1 cellular context compared by ENCODE assay signal in the genomic region with DNA sequence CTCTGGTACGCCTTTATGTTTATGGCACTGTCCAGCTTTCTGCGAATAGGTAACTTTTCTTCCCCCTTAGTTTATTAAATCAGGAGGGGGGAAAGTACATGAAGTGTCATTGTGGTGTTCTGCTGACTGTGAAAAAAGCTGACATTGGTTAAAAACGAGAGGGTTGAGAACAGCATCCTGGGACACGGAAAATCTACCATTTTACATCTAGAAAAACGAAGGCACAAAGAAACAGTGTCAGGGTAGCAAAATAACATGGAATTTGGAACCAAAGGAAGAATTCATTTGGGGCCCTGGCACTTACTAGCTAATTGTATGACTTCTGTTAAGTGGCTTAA.
TF ChIP-seq lines count a peak whose summit lies in the region.

No MANE protein-coding gene starts in this region.

TF ChIP-seq in endothelial cell of umbilical vein, 7 proteins besides CTCF, POLR2A, EP300 and RAD21:
- TF ChIP-seq, protein P1, sequence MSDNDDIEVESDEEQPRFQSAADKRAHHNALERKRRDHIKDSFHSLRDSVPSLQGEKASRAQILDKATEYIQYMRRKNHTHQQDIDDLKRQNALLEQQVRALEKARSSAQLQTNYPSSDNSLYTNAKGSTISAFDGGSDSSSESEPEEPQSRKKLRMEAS (IDR thresholded peaks at IDR 0.05; ENCODE audit: insufficient read depth, insufficient read length) = no peak
- TF ChIP-seq GATA2 (IDR thresholded peaks at IDR 0.05; ENCODE audit: insufficient read depth, insufficient read length, low read depth, low read length) (no peak), POLR2AphosphoS5 (IDR thresholded peaks at IDR 0.05; ENCODE audit: insufficient read depth, low read depth, low read length) (no peak), JUN (IDR thresholded peaks at IDR 0.05; ENCODE audit: borderline replicate concordance, insufficient read depth, insufficient read length, low read depth) (no peak), FOS (IDR thresholded peaks at IDR 0.05; ENCODE audit: borderline replicate concordance, insufficient read depth, low read length) (no peak), EZH2 (IDR thresholded peaks at IDR 0.05; ENCODE audit: borderline replicate concordance, low read depth, low read length, severe bottlenecking) (no peak), MYC (IDR thresholded peaks at IDR 0.05; ENCODE audit: low read depth, low read length) (no peak)
